8 cellular contexts compared by ENCODE assay signal in genomic region chr11:67345949-67346819, GRCh38. TPM values are rescaled to one million over a fixed set of nuclear protein-coding genes. Genes with fewer than 3 reads are reported as not detected.
DNase-seq lines count a peak whose midpoint lies in the region; TF ChIP-seq lines count a peak whose summit lies in the region.

No MANE protein-coding gene starts in this region.

- peak overlapping the region; percentile 82 for H3K27ac ChIP-seq in PC-9

- DNase-seq in AG10803 (ENCODE audit: low read depth) (peak; percentile 83), GM10266 (ENCODE audit: extremely low spot score) (peak; percentile 25), PC-9 (peak; percentile 76 to 100), endothelial cell (ENCODE audit: low spot score) (no peak), osteocyte (ENCODE audit: extremely low spot score, unreplicated experiment) (no peak), NCI-H1694 (lab: John Stamatoyannopoulos, UW) (no peak)
- no peak for DNase-seq in stimulated activated CD4-positive, alpha-beta T cell treated with anti-CD3 and anti-CD28 coated beads, Interleukin-4, amount 100 ng/mL, for 4 hours
- DNase-seq in activated CD8-positive, alpha-beta memory T cell treated with anti-CD3 and anti-CD28 coated beads, Interleukin-2, amount 50 U/mL, for 4 hours: no peak

- TF ChIP-seq CTCF in AG10803 (conservative IDR thresholded peaks at IDR 0.05; ENCODE audit: low read length): peak; percentile 84
- peak; percentile 72 for TF ChIP-seq CTCF in GM10266 (IDR thresholded peaks at IDR 0.05; ENCODE audit: control insufficient read depth, insufficient read depth, low read depth, missing control alignments)
- TF ChIP-seq CTCF in PC-9 (conservative IDR thresholded peaks at IDR 0.05): peak; percentile 96
- peak; percentile 46 for TF ChIP-seq CTCF in endothelial cell (IDR thresholded peaks at IDR 0.05; ENCODE audit: unreplicated experiment)
- peak; percentile 67 for TF ChIP-seq CTCF in osteocyte (IDR thresholded peaks at IDR 0.05)

- H3K9me3 Mint-ChIP-seq in endothelial cell (ENCODE audit: unreplicated experiment): no peaks in the 10 kb centered on the region
- no peaks in the 10 kb centered on the region for H3K9me3 Mint-ChIP-seq in osteocyte (ENCODE audit: unreplicated experiment)

- no peaks in the 10 kb centered on the region for H3K9me2 ChIP-seq in PC-9 (ENCODE audit: insufficient read depth)

- CTCF ChIA-PET in PC-9 (lab: Charles Lee): interaction anchor here (0.5 to 2.9 kb wide), 20 partner anchors 9 to 343 kb away, joined by 3 to 21 read pairs (median 4); partner anchors contain the start of genes CLCF1, PITPNM1, PPP1CA and RAD9A

- no peaks in the 10 kb centered on the region for H4K20me1 ChIP-seq in PC-9 (ENCODE audit: insufficient read depth)

- peaks cover 49% of the 10 kb centered on the region for H3K4me1 ChIP-seq in PC-9 (replicated peaks; ENCODE audit: insufficient read depth)

- BruUV-seq in PC-9 (replicated peaks; lab: Mats Ljungman, UMichigan): no TSS peak

- H3K27me3 Mint-ChIP-seq in endothelial cell (ENCODE audit: unreplicated experiment): peaks cover 3% of the 10 kb centered on the region
- H3K27me3 Mint-ChIP-seq in osteocyte (ENCODE audit: unreplicated experiment): no peaks in the 10 kb centered on the region

- POLR2A ChIA-PET in PC-9 (lab: Charles Lee; ENCODE audit: unreplicated experiment): interaction anchor here (0.5 to 1.5 kb wide), 14 partner anchors 9 to 613 kb away, joined by 3 to 8 read pairs (median 5); partner anchors contain the start of genes PITPNM1 and PPP1CA

- intact Hi-C loops in PC-9 (cut with micrococcal nuclease; ENCODE audit: unreplicated experiment): loop anchor here (1.0 to 2.0 kb wide), 2 partner anchors 33 to 160 kb away; no protein-coding TSS in a partner anchor

- H3K9me3 ChIP-seq in PC-9 (ENCODE audit: insufficient read depth, low read depth): no peaks in the 10 kb centered on the region

- H3F3A ChIP-seq in PC-9 (ENCODE audit: insufficient read depth, low read depth): peaks cover 41% of the 10 kb centered on the region

- peak overlapping the region; percentile 63 for H3K4me2 ChIP-seq in PC-9

- no peaks in the 10 kb centered on the region for H3K27me3 ChIP-seq in PC-9 (ENCODE audit: insufficient read depth, low read depth)

- peaks cover 21% of the 10 kb centered on the region for H3K79me2 ChIP-seq in PC-9 (ENCODE audit: low read depth)

- H3K27ac Mint-ChIP-seq in endothelial cell (ENCODE audit: unreplicated experiment): peak overlapping the region; percentile 85
- no peak overlapping the region for H3K27ac Mint-ChIP-seq in osteocyte (ENCODE audit: unreplicated experiment)

- H3K4me3 ChIP-seq in AG10803 (ENCODE audit: low read length): no peak overlapping the region
- peak overlapping the region; percentile 11; the same call in 1 of the 2 replicates for H3K4me3 ChIP-seq in PC-9

- H3K36me3 ChIP-seq in PC-9 (ENCODE audit: low read depth): no peaks in the 10 kb centered on the region

- no peak overlapping the region for H2AFZ ChIP-seq in PC-9

- H3K36me3 Mint-ChIP-seq in endothelial cell (ENCODE audit: low read depth, unreplicated experiment) (no peaks in the 10 kb centered on the region), osteocyte (ENCODE audit: unreplicated experiment) (no peaks in the 10 kb centered on the region)

- H3K4me1 Mint-ChIP-seq in endothelial cell (ENCODE audit: unreplicated experiment) (peaks cover 56% of the 10 kb centered on the region), osteocyte (ENCODE audit: unreplicated experiment) (peaks cover 22% of the 10 kb centered on the region)

- H3K4me3 Mint-ChIP-seq in endothelial cell (ENCODE audit: unreplicated experiment) (no peak overlapping the region), osteocyte (ENCODE audit: unreplicated experiment) (no peak overlapping the region)

RNA-seq across cellular contexts. Expression of gene POLD4, which starts 7.2 kb away (rescaled TPM):
- total RNA-seq in PC-9 (2021) (67.1 and 83.7 TPM in 2 replicates), endothelial cell (ENCODE audit: unreplicated experiment) (92.1 TPM), osteocyte (53.2 and 64.0 TPM in 2 replicates)

RNA-seq across cellular contexts. Expression of gene CLCF1, which starts 27.2 kb away (rescaled TPM):
- total RNA-seq in PC-9 (2021) (15.9 and 17.0 TPM in 2 replicates), endothelial cell (ENCODE audit: unreplicated experiment) (12.6 TPM), osteocyte (7.2 and 7.8 TPM in 2 replicates)

RNA-seq across cellular contexts. Expression of gene SSH3, which starts 42.9 kb away (rescaled TPM):
- total RNA-seq in PC-9 (2021): 97.8 and 124 TPM in 2 replicates
- 7.3 TPM for total RNA-seq in endothelial cell (ENCODE audit: unreplicated experiment)
- 28.5 and 28.6 TPM in 2 replicates for total RNA-seq in osteocyte

RNA-seq across cellular contexts. Expression of gene RAD9A, which starts 45.6 kb away (rescaled TPM):
- 62.8 and 79.8 TPM in 2 replicates for total RNA-seq in PC-9 (2021)
- total RNA-seq in endothelial cell (ENCODE audit: unreplicated experiment): 18.4 TPM
- 18.5 TPM in 2 replicates for total RNA-seq in osteocyte

RNA-seq across cellular contexts. Expression of gene PPP1CA, which starts 55.5 kb away (rescaled TPM):
- total RNA-seq in PC-9 (2021) (306 and 351 TPM in 2 replicates), endothelial cell (ENCODE audit: unreplicated experiment) (249 TPM), osteocyte (132 and 140 TPM in 2 replicates)

Comparison
In these comparisons a context has a peak if more than half of its experiments do, and no peak if none do; other contexts are left out.
1. DNase-seq: peak in AG10803 (single experiment), GM10266 (single experiment) and PC-9 (2 of 2); none in endothelial cell (single experiment), osteocyte (single experiment), stimulated activated CD4-positive, alpha-beta T cell treated with anti-CD3 and anti-CD28 coated beads, Interleukin-4, amount 100 ng/mL, for 4 hours (0 of 2), NCI-H1694 (single experiment) and activated CD8-positive, alpha-beta memory T cell treated with anti-CD3 and anti-CD28 coated beads, Interleukin-2, amount 50 U/mL, for 4 hours (single experiment).
2. CTCF ChIP-seq: peak in every context shown above with its lines; median percentile 96 in PC-9; 84 in AG10803; 72 in GM10266; 67 in osteocyte; 46 in endothelial cell.